Comparison of ENCODE assay signal across 18 cellular contexts in genomic region chr7:54252256-54253035, GRCh38.
"Had no signal": no experiment of that assay in that cellular context is flagged by ENCODE, and none has a peak within 500 bp of the region (broad histone marks: within the 10 kb centered on the region; RNA-seq: fewer than 3 reads in every experiment).

No MANE protein-coding gene starts in this region.

- H3K4me1 ChIP-seq: breast epithelium, esophagus squamous epithelium, heart left ventricle, parathyroid adenoma, thyroid gland had no signal

- DNase-seq: activated CD4-positive, CD25-positive, alpha-beta regulatory T cell treated with anti-CD3 and anti-CD28 coated beads, Interleukin-2, amount 50 U/mL, for 72 hours; activated naive CD4-positive, alpha-beta T cell; activated naive CD8-positive, alpha-beta T cell treated with anti-CD3 and anti-CD28 coated beads, Interleukin-2, amount 10 ng/mL, durations not matched to agents 7 days and 5 days; cerebellar nuclear complex; effector CD8-positive, alpha-beta T cell; esophagus squamous epithelium; heart left ventricle; immature natural killer cell; left cardiac atrium; naive B cell; stimulated activated naive B cell treated with anti-CD40 and anti-IgM and Interleukin-4, amounts not matched to agents 10 μg/mL and 1 μg/mL and 100 μg/mL, for 72 hours; T-helper 9 cell; thyroid gland had no signal

- H3K4me3 ChIP-seq: breast epithelium, esophagus squamous epithelium, heart left ventricle, thyroid gland had no signal

- H2AFZ ChIP-seq: parathyroid adenoma had no signal

- ATAC-seq: heart left ventricle; left cardiac atrium; stimulated activated naive B cell treated with anti-CD40 and anti-IgM and Interleukin-4, amounts not matched to agents 10 μg/mL and 1 μg/mL and 100 μg/mL, for 72 hours had no signal

- FAIRE-seq: endothelial cell of umbilical vein, frontal cortex had no signal

- H3K79me2 ChIP-seq: parathyroid adenoma had no signal

- H3K36me3 ChIP-seq: breast epithelium, esophagus squamous epithelium, heart left ventricle, neutrophil, thyroid gland had no signal

- H3K9me3 ChIP-seq: breast epithelium, esophagus squamous epithelium, neutrophil had no signal

- H3K27me3 ChIP-seq: breast epithelium, esophagus squamous epithelium, heart left ventricle, neutrophil, thyroid gland had no signal

- H3K27ac ChIP-seq: breast epithelium, esophagus squamous epithelium, heart left ventricle, neutrophil, parathyroid adenoma, thyroid gland had no signal

- H3K9ac ChIP-seq: parathyroid adenoma had no signal
